ENCODE assay signal across 8 cellular contexts in the genomic region with DNA sequence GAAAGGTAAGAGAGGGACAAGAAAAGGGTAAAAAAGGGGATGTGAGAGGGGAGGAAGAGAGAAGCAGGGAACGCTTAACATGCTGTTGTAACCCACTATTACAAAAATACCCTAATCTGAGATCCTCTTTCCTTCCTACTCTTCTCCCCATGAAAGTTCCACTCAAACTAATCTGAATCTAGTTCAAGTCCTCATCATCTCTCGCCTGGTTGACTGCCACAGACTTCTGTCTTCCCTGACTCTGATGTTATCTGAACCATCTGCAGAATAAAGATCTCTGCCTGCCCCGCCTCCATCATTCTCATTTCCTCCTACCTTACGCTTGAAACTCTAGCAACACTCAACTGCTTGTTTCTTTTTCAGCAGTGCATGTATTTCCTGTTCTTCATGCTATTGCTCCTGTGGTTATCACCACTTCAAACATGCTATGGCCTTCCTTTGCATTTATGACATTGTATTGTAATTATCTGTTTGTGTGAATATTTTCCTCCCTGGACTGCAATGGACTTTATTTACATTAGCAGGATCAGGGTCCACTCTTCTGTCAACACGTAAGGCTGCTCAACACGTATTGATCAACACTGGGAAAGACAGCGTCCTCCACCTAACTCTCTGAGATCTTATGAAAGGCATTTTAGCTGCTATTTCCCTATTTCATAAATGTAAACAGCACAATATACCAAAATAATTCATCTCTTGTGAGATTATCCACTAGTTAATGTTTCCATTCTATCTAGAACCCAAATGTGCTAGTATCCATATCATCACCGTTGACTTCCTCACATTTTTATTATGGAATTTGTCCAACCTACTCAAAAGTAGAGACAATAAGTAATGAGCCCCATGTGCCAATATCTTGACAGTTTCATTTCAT.
A peak's percentile ranks its signal among the peaks of the same experiment; 100 is the strongest.
DNase-seq lines count a peak whose midpoint lies in the region; ATAC-seq and TF ChIP-seq lines count a peak whose summit lies in the region.

No MANE protein-coding gene starts in this region.

- no peak for TF ChIP-seq POLR2A in erythroblast (IDR thresholded peaks at IDR 0.05; ENCODE audit: low read length)

- no peaks in the 10 kb centered on the region for H3K27me3 Mint-ChIP-seq in activated naive CD4-positive, alpha-beta T cell treated with anti-CD3 and anti-CD28 coated beads, Interleukin-2, amount 10 ng/mL, durations not matched to agents 7 days and 5 days
- no peaks in the 10 kb centered on the region for H3K27me3 Mint-ChIP-seq in GM23338 (ENCODE audit: insufficient read depth, low read depth, poor library complexity)

- no peaks in the 10 kb centered on the region for H3K36me3 Mint-ChIP-seq in activated naive CD4-positive, alpha-beta T cell treated with anti-CD3 and anti-CD28 coated beads, Interleukin-2, amount 10 ng/mL, durations not matched to agents 7 days and 5 days
- no peaks in the 10 kb centered on the region for H3K36me3 Mint-ChIP-seq in GM23338 (ENCODE audit: low read depth)

- H3K27ac ChIP-seq in GM23338 (ENCODE audit: low read depth) = no peak overlapping the region

- H3K4me2 ChIP-seq in GM23338 = no peak overlapping the region

- H3K27me3 ChIP-seq in GM23338 (ENCODE audit: insufficient read depth) = no peaks in the 10 kb centered on the region

- no peaks in the 10 kb centered on the region for H4K20me1 ChIP-seq in GM23338 (replicated peaks; ENCODE audit: insufficient read depth)

- H3K27ac Mint-ChIP-seq in activated naive CD4-positive, alpha-beta T cell treated with anti-CD3 and anti-CD28 coated beads, Interleukin-2, amount 10 ng/mL, durations not matched to agents 7 days and 5 days = peak overlapping the region; percentile 90
- H3K27ac Mint-ChIP-seq in GM23338 = no peak overlapping the region

- peak overlapping the region; percentile 2 for H3K4me3 Mint-ChIP-seq in activated naive CD4-positive, alpha-beta T cell treated with anti-CD3 and anti-CD28 coated beads, Interleukin-2, amount 10 ng/mL, durations not matched to agents 7 days and 5 days
- H3K4me3 Mint-ChIP-seq in GM23338 = no peak overlapping the region

- no peaks in the 10 kb centered on the region for H3F3A ChIP-seq in GM23338 (replicated peaks; ENCODE audit: low read depth)

- no peaks in the 10 kb centered on the region for H3K4me1 ChIP-seq in GM23338 (ENCODE audit: insufficient read depth)

- DNase-seq in GM12864 (ENCODE audit: low read depth) (peak; percentile 39), NOMO-1 treated with dmso at 0.1 percent for 144 hours (lab: John Stamatoyannopoulos, UW; ENCODE audit: unreplicated experiment) (peak; percentile 35), NCI-H774 (lab: John Stamatoyannopoulos, UW) (no peak), erythroblast (lab: John Stamatoyannopoulos, UW) (no peak), GM23338 (ENCODE audit: low spot score) (no peak)
- DNase-seq in activated naive CD4-positive, alpha-beta T cell treated with anti-CD3 and anti-CD28 coated beads, Interleukin-2, amount 10 ng/mL, durations not matched to agents 7 days and 5 days = peak; percentile 79
- peak; percentile 3 for DNase-seq in stimulated activated CD8-positive, alpha-beta memory T cell treated with anti-CD3 and anti-CD28 coated beads, Interleukin-12 subunit alpha, Interleukin-12 subunit beta, amount 100 ng/mL, for 24 hours (ENCODE audit: extremely low read depth)

- TF ChIP-seq CTCF in GM12864 (IDR thresholded peaks at IDR 0.05; ENCODE audit: low read depth, low read length, missing control alignments) (no peak), GM23338 (conservative IDR thresholded peaks at IDR 0.05; ENCODE audit: low read depth in 2 of 2) (no peak)

- CTCF ChIA-PET in activated naive CD4-positive, alpha-beta T cell treated with anti-CD3 and anti-CD28 coated beads, Interleukin-2, amount 10 ng/mL, durations not matched to agents 7 days and 5 days (lab: Charles Lee) = no interaction called here

- ATAC-seq in HG02623 (IDR thresholded peaks at IDR 0.05; ENCODE audit: unreplicated experiment) (peak; percentile 98), GM23338 (no peak)

- H3K4me3 ChIP-seq in GM12864 (ENCODE audit: low read depth, low read length) = no peak overlapping the region
- H3K4me3 ChIP-seq in GM23338 = no peak overlapping the region

- H3K36me3 ChIP-seq in GM23338 (ENCODE audit: insufficient read depth) = no peaks in the 10 kb centered on the region

- peaks cover 14% of the 10 kb centered on the region for H3K9me3 Mint-ChIP-seq in activated naive CD4-positive, alpha-beta T cell treated with anti-CD3 and anti-CD28 coated beads, Interleukin-2, amount 10 ng/mL, durations not matched to agents 7 days and 5 days
- H3K9me3 Mint-ChIP-seq in GM23338 = no peaks in the 10 kb centered on the region; the same call in 1 of the 3 replicates

- H3K9me2 ChIP-seq in GM23338 (ENCODE audit: insufficient read depth) = no peaks in the 10 kb centered on the region

- H3K79me2 ChIP-seq in GM23338 (replicated peaks; ENCODE audit: insufficient read depth) = no peaks in the 10 kb centered on the region

- H2AFZ ChIP-seq in GM23338 = no peak overlapping the region

- H3K4me1 Mint-ChIP-seq in activated naive CD4-positive, alpha-beta T cell treated with anti-CD3 and anti-CD28 coated beads, Interleukin-2, amount 10 ng/mL, durations not matched to agents 7 days and 5 days = peaks cover 24% of the 10 kb centered on the region
- H3K4me1 Mint-ChIP-seq in GM23338 = peaks cover 4% of the 10 kb centered on the region

TF ChIP-seq in GM23338, 12 proteins besides CTCF, POLR2A, EP300 and RAD21 (continues in another document):
- TF ChIP-seq JUNB (IDR thresholded peaks at IDR 0.05; ENCODE audit: unreplicated experiment) (no peak), POLR2AphosphoS5 (IDR thresholded peaks at IDR 0.05; ENCODE audit: low read depth) (no peak), EZH2 (IDR thresholded peaks at IDR 0.05; ENCODE audit: low read depth, unreplicated experiment) (no peak), NANOG (IDR thresholded peaks at IDR 0.05; ENCODE audit: borderline replicate concordance) (no peak)
- TF ChIP-seq, protein P1, sequence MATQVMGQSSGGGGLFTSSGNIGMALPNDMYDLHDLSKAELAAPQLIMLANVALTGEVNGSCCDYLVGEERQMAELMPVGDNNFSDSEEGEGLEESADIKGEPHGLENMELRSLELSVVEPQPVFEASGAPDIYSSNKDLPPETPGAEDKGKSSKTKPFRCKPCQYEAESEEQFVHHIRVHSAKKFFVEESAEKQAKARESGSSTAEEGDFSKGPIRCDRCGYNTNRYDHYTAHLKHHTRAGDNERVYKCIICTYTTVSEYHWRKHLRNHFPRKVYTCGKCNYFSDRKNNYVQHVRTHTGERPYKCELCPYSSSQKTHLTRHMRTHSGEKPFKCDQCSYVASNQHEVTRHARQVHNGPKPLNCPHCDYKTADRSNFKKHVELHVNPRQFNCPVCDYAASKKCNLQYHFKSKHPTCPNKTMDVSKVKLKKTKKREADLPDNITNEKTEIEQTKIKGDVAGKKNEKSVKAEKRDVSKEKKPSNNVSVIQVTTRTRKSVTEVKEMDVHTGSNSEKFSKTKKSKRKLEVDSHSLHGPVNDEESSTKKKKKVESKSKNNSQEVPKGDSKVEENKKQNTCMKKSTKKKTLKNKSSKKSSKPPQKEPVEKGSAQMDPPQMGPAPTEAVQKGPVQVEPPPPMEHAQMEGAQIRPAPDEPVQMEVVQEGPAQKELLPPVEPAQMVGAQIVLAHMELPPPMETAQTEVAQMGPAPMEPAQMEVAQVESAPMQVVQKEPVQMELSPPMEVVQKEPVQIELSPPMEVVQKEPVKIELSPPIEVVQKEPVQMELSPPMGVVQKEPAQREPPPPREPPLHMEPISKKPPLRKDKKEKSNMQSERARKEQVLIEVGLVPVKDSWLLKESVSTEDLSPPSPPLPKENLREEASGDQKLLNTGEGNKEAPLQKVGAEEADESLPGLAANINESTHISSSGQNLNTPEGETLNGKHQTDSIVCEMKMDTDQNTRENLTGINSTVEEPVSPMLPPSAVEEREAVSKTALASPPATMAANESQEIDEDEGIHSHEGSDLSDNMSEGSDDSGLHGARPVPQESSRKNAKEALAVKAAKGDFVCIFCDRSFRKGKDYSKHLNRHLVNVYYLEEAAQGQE (IDR thresholded peaks at IDR 0.05; ENCODE audit: unreplicated experiment) = no peak
- TF ChIP-seq, protein P2, sequence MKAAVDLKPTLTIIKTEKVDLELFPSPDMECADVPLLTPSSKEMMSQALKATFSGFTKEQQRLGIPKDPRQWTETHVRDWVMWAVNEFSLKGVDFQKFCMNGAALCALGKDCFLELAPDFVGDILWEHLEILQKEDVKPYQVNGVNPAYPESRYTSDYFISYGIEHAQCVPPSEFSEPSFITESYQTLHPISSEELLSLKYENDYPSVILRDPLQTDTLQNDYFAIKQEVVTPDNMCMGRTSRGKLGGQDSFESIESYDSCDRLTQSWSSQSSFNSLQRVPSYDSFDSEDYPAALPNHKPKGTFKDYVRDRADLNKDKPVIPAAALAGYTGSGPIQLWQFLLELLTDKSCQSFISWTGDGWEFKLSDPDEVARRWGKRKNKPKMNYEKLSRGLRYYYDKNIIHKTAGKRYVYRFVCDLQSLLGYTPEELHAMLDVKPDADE (IDR thresholded peaks at IDR 0.05) = no peak

Comparison
In these comparisons a context has a peak if more than half of its experiments do, and no peak if none do; other contexts are left out.
1. DNase-seq: peak in GM12864 (single experiment), NOMO-1 treated with dmso at 0.1 percent for 144 hours (single experiment), activated naive CD4-positive, alpha-beta T cell treated with anti-CD3 and anti-CD28 coated beads, Interleukin-2, amount 10 ng/mL, durations not matched to agents 7 days and 5 days (single experiment) and stimulated activated CD8-positive, alpha-beta memory T cell treated with anti-CD3 and anti-CD28 coated beads, Interleukin-12 subunit alpha, Interleukin-12 subunit beta, amount 100 ng/mL, for 24 hours (single experiment); none in NCI-H774 (single experiment), erythroblast (0 of 2) and GM23338 (single experiment).